ENCODE assay signal across 32 cellular contexts in genomic region chr11:26268980-26269660, GRCh38.
"Had no signal": no experiment of that assay in that cellular context is flagged by ENCODE, and none has a peak within 500 bp of the region (broad histone marks: within the 10 kb centered on the region; RNA-seq: fewer than 3 reads in every experiment).

No MANE protein-coding gene starts in this region.

- ATAC-seq: activated CD8-positive, alpha-beta memory T cell treated with anti-CD3 and anti-CD28 coated beads, Interleukin-2, amount 10 ng/mL, durations not matched to agents 7 days and 5 days had no signal

- H3K27me3 Mint-ChIP-seq: activated CD4-positive, alpha-beta memory T cell treated with anti-CD3 and anti-CD28 coated beads for 36 hours; activated CD8-positive, alpha-beta memory T cell treated with anti-CD3 and anti-CD28 coated beads, Interleukin-2, amount 10 ng/mL, durations not matched to agents 7 days and 5 days; activated naive CD4-positive, alpha-beta T cell treated with anti-CD3 and anti-CD28 coated beads, Interleukin-2, amount 10 ng/mL, durations not matched to agents 7 days and 5 days; activated naive CD8-positive, alpha-beta T cell treated with anti-CD3 and anti-CD28 coated beads for 36 hours; central memory CD8-positive, alpha-beta T cell had no signal

- H3K9me3 Mint-ChIP-seq: activated B cell treated with CpG ODN at 0.5 μM for 24 hours; activated CD4-positive, alpha-beta memory T cell treated with anti-CD3 and anti-CD28 coated beads for 36 hours; activated naive CD4-positive, alpha-beta T cell treated with anti-CD3 and anti-CD28 coated beads, Interleukin-2, amount 10 ng/mL, durations not matched to agents 7 days and 5 days; activated naive CD8-positive, alpha-beta T cell treated with anti-CD3 and anti-CD28 coated beads for 36 hours; central memory CD8-positive, alpha-beta T cell; T-helper 1 cell treated with Interleukin-12 subunit alpha and Interleukin-12 subunit beta and Interleukin-4 antibody, amounts not matched to agents 30 μg/mL and 1 μg/mL, for 36 hours; T-helper 2 cell treated with Interferon-gamma antibody and Interleukin-4, amounts not matched to agents 5 μg/mL and 100 μg/mL, for 36 hours had no signal

- H3K27ac Mint-ChIP-seq: activated B cell treated with CpG ODN at 0.5 μM for 24 hours; activated CD4-positive, alpha-beta memory T cell treated with anti-CD3 and anti-CD28 coated beads for 36 hours; activated CD8-positive, alpha-beta memory T cell treated with anti-CD3 and anti-CD28 coated beads, Interleukin-2, amount 10 ng/mL, durations not matched to agents 7 days and 5 days; activated naive CD4-positive, alpha-beta T cell treated with anti-CD3 and anti-CD28 coated beads, Interleukin-2, amount 10 ng/mL, durations not matched to agents 7 days and 5 days; activated naive CD8-positive, alpha-beta T cell treated with anti-CD3 and anti-CD28 coated beads for 36 hours; T-helper 1 cell treated with Interleukin-12 subunit alpha and Interleukin-12 subunit beta and Interleukin-4 antibody, amounts not matched to agents 30 μg/mL and 1 μg/mL, for 36 hours; T-helper 2 cell treated with Interferon-gamma antibody and Interleukin-4, amounts not matched to agents 5 μg/mL and 100 μg/mL, for 36 hours had no signal

- H3K27ac ChIP-seq: brain microvascular endothelial cell, SJSA1 had no signal

- H3K9me3 ChIP-seq: SJSA1, SK-N-SH had no signal

- H3K36me3 ChIP-seq: brain microvascular endothelial cell, SJSA1 had no signal

- H3K27me3 ChIP-seq: brain microvascular endothelial cell had no signal

- H3K4me1 ChIP-seq: SJSA1 had no signal

- H3K4me3 Mint-ChIP-seq: activated B cell treated with CpG ODN at 0.5 μM for 24 hours; activated CD4-positive, alpha-beta memory T cell treated with anti-CD3 and anti-CD28 coated beads for 36 hours; activated CD8-positive, alpha-beta memory T cell treated with anti-CD3 and anti-CD28 coated beads, Interleukin-2, amount 10 ng/mL, durations not matched to agents 7 days and 5 days; activated naive CD4-positive, alpha-beta T cell treated with anti-CD3 and anti-CD28 coated beads, Interleukin-2, amount 10 ng/mL, durations not matched to agents 7 days and 5 days; activated naive CD8-positive, alpha-beta T cell treated with anti-CD3 and anti-CD28 coated beads for 36 hours; central memory CD8-positive, alpha-beta T cell; T-helper 1 cell treated with Interleukin-12 subunit alpha and Interleukin-12 subunit beta and Interleukin-4 antibody, amounts not matched to agents 30 μg/mL and 1 μg/mL, for 36 hours; T-helper 2 cell treated with Interferon-gamma antibody and Interleukin-4, amounts not matched to agents 5 μg/mL and 100 μg/mL, for 36 hours had no signal

- H3K4me2 ChIP-seq: SK-N-SH had no signal

- DNase-seq: activated B cell treated with CpG ODN at 0.5 μM for 24 hours; activated CD4-positive, alpha-beta memory T cell treated with anti-CD3 and anti-CD28 coated beads for 36 hours; activated CD4-positive, alpha-beta T cell treated with anti-CD3 and anti-CD28 coated beads for 4 hours; activated CD4-positive, alpha-beta T cell treated with anti-CD3 and anti-CD28 coated beads, Interleukin-2, amount 50 U/mL, for 1 hour; activated CD4-positive, CD25-positive, alpha-beta regulatory T cell treated with anti-CD3 and anti-CD28 coated beads, Interleukin-2, amount 50 U/mL, for 72 hours; activated CD8-positive, alpha-beta memory T cell treated with anti-CD3 and anti-CD28 coated beads for 24 hours; activated CD8-positive, alpha-beta memory T cell treated with anti-CD3 and anti-CD28 coated beads, Interleukin-2, amount 10 ng/mL, durations not matched to agents 7 days and 5 days; activated CD8-positive, alpha-beta memory T cell treated with anti-CD3 and anti-CD28 coated beads, Interleukin-2, amount 50 U/mL, for 48 hours; activated effector memory CD4-positive, alpha-beta T cell treated with Interleukin-2 at 50 U/mL for 16 hours; activated naive CD4-positive, alpha-beta T cell treated with anti-CD3 and anti-CD28 coated beads, Interleukin-2, amount 10 ng/mL, durations not matched to agents 7 days and 5 days; activated naive CD8-positive, alpha-beta T cell treated with anti-CD3 and anti-CD28 coated beads for 36 hours; activated T-cell treated with anti-CD3 and anti-CD28 coated beads, Interleukin-2, amount 50 U/mL, for 48 hours; amniotic stem cell; aorta; brain microvascular endothelial cell; Karpas-422; KBM-7; NCI-H1105; NCI-H1417 treated with DMSO at 0.1 percent for 48 hours; NCI-H187 treated with DMSO at 0.1 percent for 48 hours; NCI-H2081; NCI-H2171 treated with DMSO at 0.1 percent for 48 hours; NCI-H2227 treated with DMSO at 0.1 percent for 48 hours; NCI-H446 treated with DMSO at 0.1 percent for 48 hours; NCI-H524; NCI-H69; SHP77 treated with DMSO at 0.1 percent for 48 hours; SK-N-SH had no signal

- H3K4me3 ChIP-seq: SJSA1 had no signal

- H3K36me3 Mint-ChIP-seq: activated CD4-positive, alpha-beta memory T cell treated with anti-CD3 and anti-CD28 coated beads for 36 hours; activated CD8-positive, alpha-beta memory T cell treated with anti-CD3 and anti-CD28 coated beads, Interleukin-2, amount 10 ng/mL, durations not matched to agents 7 days and 5 days; activated naive CD4-positive, alpha-beta T cell treated with anti-CD3 and anti-CD28 coated beads, Interleukin-2, amount 10 ng/mL, durations not matched to agents 7 days and 5 days; activated naive CD8-positive, alpha-beta T cell treated with anti-CD3 and anti-CD28 coated beads for 36 hours had no signal

- H3K4me1 Mint-ChIP-seq: activated B cell treated with CpG ODN at 0.5 μM for 24 hours; activated CD8-positive, alpha-beta memory T cell treated with anti-CD3 and anti-CD28 coated beads, Interleukin-2, amount 10 ng/mL, durations not matched to agents 7 days and 5 days; activated naive CD4-positive, alpha-beta T cell treated with anti-CD3 and anti-CD28 coated beads, Interleukin-2, amount 10 ng/mL, durations not matched to agents 7 days and 5 days; activated naive CD8-positive, alpha-beta T cell treated with anti-CD3 and anti-CD28 coated beads for 36 hours; central memory CD8-positive, alpha-beta T cell had no signal

- H3K9me2 ChIP-seq: SK-N-SH had no signal
